Comparison of ENCODE assay signal across 19 cellular contexts in genomic region chr9:6444108-6444507, GRCh38. TPM values are rescaled to one million over a fixed set of nuclear protein-coding genes. Genes with fewer than 3 reads are reported as not detected.
DNase-seq lines count a peak whose midpoint lies in the region; ATAC-seq and TF ChIP-seq lines count a peak whose summit lies in the region.
"Had no signal": no experiment of that assay in that cellular context is flagged by ENCODE, and none has a peak within 500 bp of the region (broad histone marks: within the 10 kb centered on the region; RNA-seq: fewer than 3 reads in every experiment).

No MANE protein-coding gene starts in this region.

- H3K4me3 ChIP-seq in NB4 (ENCODE audit: low read depth, low read length) (no peak overlapping the region), upper lobe of right lung (no peak overlapping the region)
- H3K4me3 ChIP-seq: hepatocyte, Peyer's patch, SK-N-MC, vagina had no signal

- peaks cover 12% of the 10 kb centered on the region for H3K36me3 Mint-ChIP-seq in activated naive CD8-positive, alpha-beta T cell
- peaks cover 38% of the 10 kb centered on the region for H3K36me3 Mint-ChIP-seq in activated naive CD8-positive, alpha-beta T cell treated with anti-CD3 and anti-CD28 coated beads for 36 hours
- H3K36me3 Mint-ChIP-seq in chondrocyte (ENCODE audit: low read depth) (peaks cover 1% of the 10 kb centered on the region), endothelial cell (ENCODE audit: low read depth, unreplicated experiment) (no peaks in the 10 kb centered on the region)

- intact Hi-C loops in upper lobe of right lung (cut with DNase I): no loop called here

- no peak for TF ChIP-seq POLR2A in NB4 (IDR thresholded peaks at IDR 0.05; ENCODE audit: extremely low read depth, insufficient read length)

- no peaks in the 10 kb centered on the region for H3K27me3 Mint-ChIP-seq in activated naive CD8-positive, alpha-beta T cell
- H3K27me3 Mint-ChIP-seq in activated naive CD8-positive, alpha-beta T cell treated with anti-CD3 and anti-CD28 coated beads for 36 hours: no peaks in the 10 kb centered on the region
- H3K27me3 Mint-ChIP-seq in chondrocyte (ENCODE audit: low read depth) (no peaks in the 10 kb centered on the region), endothelial cell (ENCODE audit: unreplicated experiment) (no peaks in the 10 kb centered on the region)

- ATAC-seq in upper lobe of right lung (peak; percentile 47), GM18867 (IDR thresholded peaks at IDR 0.05; ENCODE audit: unreplicated experiment) (no peak), left lobe of liver (no peak)
- ATAC-seq: activated CD8-positive, alpha-beta T cell treated with anti-CD3 and anti-CD28 coated beads, Interleukin-2, amount 10 ng/mL, durations not matched to agents 7 days and 5 days; HepG2 had no signal

- H3K9me3 ChIP-seq in upper lobe of right lung: no peaks in the 10 kb centered on the region
- H3K9me3 ChIP-seq: Peyer's patch, vagina had no signal

- H3K27ac ChIP-seq in upper lobe of right lung: no peak overlapping the region
- H3K27ac ChIP-seq: hepatocyte, Peyer's patch, SK-N-MC, vagina, VCaP had no signal

- H3K27ac Mint-ChIP-seq in activated naive CD8-positive, alpha-beta T cell: no peak overlapping the region
- H3K27ac Mint-ChIP-seq in activated naive CD8-positive, alpha-beta T cell treated with anti-CD3 and anti-CD28 coated beads for 36 hours: no peak overlapping the region
- peak overlapping the region; percentile 73 for H3K27ac Mint-ChIP-seq in chondrocyte (ENCODE audit: unreplicated experiment)
- no peak overlapping the region for H3K27ac Mint-ChIP-seq in endothelial cell (ENCODE audit: unreplicated experiment)
- H3K27ac Mint-ChIP-seq: activated CD8-positive, alpha-beta T cell treated with anti-CD3 and anti-CD28 coated beads, Interleukin-2, amount 10 ng/mL, durations not matched to agents 7 days and 5 days had no signal

- H3K9me3 Mint-ChIP-seq in activated naive CD8-positive, alpha-beta T cell (ENCODE audit: low read depth): no peaks in the 10 kb centered on the region
- H3K9me3 Mint-ChIP-seq in activated naive CD8-positive, alpha-beta T cell treated with anti-CD3 and anti-CD28 coated beads for 36 hours: no peaks in the 10 kb centered on the region
- H3K9me3 Mint-ChIP-seq in chondrocyte (ENCODE audit: low read depth) (no peaks in the 10 kb centered on the region), endothelial cell (ENCODE audit: unreplicated experiment) (no peaks in the 10 kb centered on the region)

- no peaks in the 10 kb centered on the region for H3K27me3 ChIP-seq in upper lobe of right lung
- H3K27me3 ChIP-seq: hepatocyte, Peyer's patch, vagina had no signal

- no peak for TF ChIP-seq CTCF in NB4 (IDR thresholded peaks at IDR 0.05; ENCODE audit: low read depth, low read length)
- TF ChIP-seq CTCF in chondrocyte (IDR thresholded peaks at IDR 0.05): no peak
- no peak for TF ChIP-seq CTCF in upper lobe of right lung (IDR thresholded peaks at IDR 0.05)
- no peak for TF ChIP-seq CTCF in endothelial cell (IDR thresholded peaks at IDR 0.05; ENCODE audit: unreplicated experiment)

- peak overlapping the region; percentile 2 for H3K4me3 Mint-ChIP-seq in activated naive CD8-positive, alpha-beta T cell
- H3K4me3 Mint-ChIP-seq in activated naive CD8-positive, alpha-beta T cell treated with anti-CD3 and anti-CD28 coated beads for 36 hours: no peak overlapping the region
- no peak overlapping the region for H3K4me3 Mint-ChIP-seq in chondrocyte (ENCODE audit: unreplicated experiment)
- no peak overlapping the region for H3K4me3 Mint-ChIP-seq in endothelial cell (ENCODE audit: unreplicated experiment)
- H3K4me3 Mint-ChIP-seq: activated CD8-positive, alpha-beta T cell treated with anti-CD3 and anti-CD28 coated beads, Interleukin-2, amount 10 ng/mL, durations not matched to agents 7 days and 5 days had no signal

- peaks cover 79% of the 10 kb centered on the region for H3K4me1 Mint-ChIP-seq in activated naive CD8-positive, alpha-beta T cell (ENCODE audit: low read depth)
- H3K4me1 Mint-ChIP-seq in activated naive CD8-positive, alpha-beta T cell treated with anti-CD3 and anti-CD28 coated beads for 36 hours: peaks cover 58% of the 10 kb centered on the region
- H3K4me1 Mint-ChIP-seq in chondrocyte (ENCODE audit: low read depth) (peaks cover 31% of the 10 kb centered on the region), endothelial cell (ENCODE audit: unreplicated experiment) (peaks cover 21% of the 10 kb centered on the region)

- no peaks in the 10 kb centered on the region for H3K36me3 ChIP-seq in upper lobe of right lung
- H3K36me3 ChIP-seq: Peyer's patch, vagina had no signal

- peaks cover 32% of the 10 kb centered on the region for H3K4me1 ChIP-seq in upper lobe of right lung

- DNase-seq in activated naive CD8-positive, alpha-beta T cell treated with anti-CD3 and anti-CD28 coated beads for 36 hours: no peak
- DNase-seq in NB4 (ENCODE audit: low read depth): peak; percentile 65
- DNase-seq in chondrocyte (ENCODE audit: low spot score): no peak
- DNase-seq in upper lobe of right lung: no peak
- DNase-seq in endothelial cell (ENCODE audit: low spot score): no peak
- no peak for DNase-seq in left lobe of liver (ENCODE audit: low spot score)
- DNase-seq: activated CD8-positive, alpha-beta T cell treated with anti-CD3 and anti-CD28 coated beads, Interleukin-2, amount 10 ng/mL, durations not matched to agents 7 days and 5 days; cortex of kidney; NCI-H82; Peyer's patch; small intestine; stimulated activated CD4-positive, alpha-beta T cell treated with anti-CD3 and anti-CD28 coated beads, Interleukin-2, amount 100 ng/mL, for 48 hours had no signal

RNA-seq across cellular contexts. Expression of gene UHRF2, which starts 31.1 kb away (rescaled TPM):
- 10 to 100 TPM; 42.3 to 44.3 TPM for total RNA-seq in activated naive CD8-positive, alpha-beta T cell treated with anti-CD3 and anti-CD28 coated beads for 36 hours
- 43.5 to 46.6 TPM (median 45.2 TPM) in 3 replicates for total RNA-seq in chondrocyte
- total RNA-seq in upper lobe of right lung: 42.4 TPM
- total RNA-seq in endothelial cell (ENCODE audit: unreplicated experiment): 55.5 TPM
- 12.6 TPM for total RNA-seq in left lobe of liver
